In genomic region chr12:132045751-132046150, GRCh38 we compare ENCODE assay signal across 29 cellular contexts.
DNase-seq lines count a peak whose midpoint lies in the region; ATAC-seq, FAIRE-seq and TF ChIP-seq lines count a peak whose summit lies in the region.
"Had no signal": no experiment of that assay in that cellular context is flagged by ENCODE, and none has a peak within 500 bp of the region (broad histone marks: within the 10 kb centered on the region; RNA-seq: fewer than 3 reads in every experiment).

No MANE protein-coding gene starts in this region.

- POLR2A ChIA-PET in SK-N-SH (lab: Yijun Ruan, JAX): no interaction called here

- no peak for TF ChIP-seq CTCF in SK-N-SH (IDR thresholded peaks at IDR 0.05)
- TF ChIP-seq CTCF in endothelial cell (IDR thresholded peaks at IDR 0.05; ENCODE audit: unreplicated experiment): no peak
- TF ChIP-seq CTCF in sigmoid colon (IDR thresholded peaks at IDR 0.05): no peak
- TF ChIP-seq CTCF in Calu3 (IDR thresholded peaks at IDR 0.05; ENCODE audit: unreplicated experiment): no peak

- H3K4me2 ChIP-seq in SK-N-SH: no peak overlapping the region
- H3K4me2 ChIP-seq: PC-9 had no signal

- no peak overlapping the region for H3K4me3 ChIP-seq in SK-N-SH (ENCODE audit: low read depth in 2 of 2, low read length in 1 of 2)
- H3K4me3 ChIP-seq in sigmoid colon: no peak overlapping the region
- H3K4me3 ChIP-seq: MG63, PC-9, SJCRH30 had no signal

- peaks cover 7 to 35% of the 10 kb centered on the region in 2 experiments for H3K4me1 ChIP-seq in SK-N-SH (ENCODE audit: control insufficient read depth in 1 of 2, insufficient read depth in 2 of 2, low read depth in 1 of 2, low read length in 1 of 2)
- peaks cover 0 to 17% (median 8%) of the 10 kb centered on the region in 4 donors for H3K4me1 ChIP-seq in sigmoid colon

- no peak for TF ChIP-seq EP300 in SK-N-SH (IDR thresholded peaks at IDR 0.05; ENCODE audit: borderline replicate concordance in 1 of 2, low read depth in 1 of 2, low read length in 1 of 2)
- TF ChIP-seq EP300 in sigmoid colon (IDR thresholded peaks at IDR 0.05): no peak

- H3K9ac ChIP-seq in SK-N-SH: no peak overlapping the region

- H2AFZ ChIP-seq in SK-N-SH (ENCODE audit: low read depth): no peak overlapping the region
- H2AFZ ChIP-seq: PC-9 had no signal

- BruUV-seq in Calu3 (replicated peaks; lab: Mats Ljungman, UMichigan): no TSS peak

- DNase-seq in SK-N-SH (no peak), endothelial cell (ENCODE audit: low spot score) (no peak), sigmoid colon (no peak), GM12892 (ENCODE audit: insufficient read length) (no peak), Calu3 (no peak), NCI-H146 treated with DMSO at 0.1 percent for 48 hours (lab: John Stamatoyannopoulos, UW; ENCODE audit: unreplicated experiment) (no peak)
- DNase-seq: CD8-positive, alpha-beta memory T cell; DMS79 treated with DMSO at 0.1 percent for 48 hours; GF-D8; H7; KG1; MG63; NCI-H1105 treated with DMSO at 0.1 percent for 48 hours; NCI-H146; NCI-H2029; NCI-H446 treated with DMSO at 0.1 percent for 48 hours; NCI-H526; NCI-H82; NK-92 treated with Interleukin-12 subunit alpha and Interleukin-12 subunit beta, amount 100 ng/mL, for 24 hours; PC-9; SJCRH30 had no signal

- FAIRE-seq in GM12892 (lab: Jason Lieb, UNC): no peak
- FAIRE-seq: GM12891, GM19239 had no signal

- peaks cover 20% of the 10 kb centered on the region for H3K4me1 Mint-ChIP-seq in endothelial cell (ENCODE audit: unreplicated experiment)
- no peaks in the 10 kb centered on the region for H3K4me1 Mint-ChIP-seq in Calu3 (ENCODE audit: low read depth, unreplicated experiment)
- H3K4me1 Mint-ChIP-seq: B cell had no signal

- intact Hi-C loops in sigmoid colon (cut with DNase I) (no loop called here), Calu3 (cut with micrococcal nuclease; ENCODE audit: unreplicated experiment) (no loop called here)

- H3K36me3 Mint-ChIP-seq in endothelial cell (ENCODE audit: low read depth, unreplicated experiment): peaks cover 51% of the 10 kb centered on the region
- H3K36me3 Mint-ChIP-seq in Calu3 (ENCODE audit: insufficient read depth, unreplicated experiment): peaks cover 40% of the 10 kb centered on the region

- TF ChIP-seq POLR2A in sigmoid colon (IDR thresholded peaks at IDR 0.05) (no peak), GM12892 (IDR thresholded peaks at IDR 0.05; ENCODE audit: low read depth, low read length) (no peak)

- H3K27ac Mint-ChIP-seq in endothelial cell (ENCODE audit: unreplicated experiment) (no peak overlapping the region), Calu3 (ENCODE audit: unreplicated experiment) (no peak overlapping the region)
- H3K27ac Mint-ChIP-seq: B cell had no signal

- H3K27me3 Mint-ChIP-seq in endothelial cell (ENCODE audit: unreplicated experiment) (no peaks in the 10 kb centered on the region), Calu3 (ENCODE audit: unreplicated experiment) (no peaks in the 10 kb centered on the region)
- H3K27me3 Mint-ChIP-seq: B cell had no signal

- TF ChIP-seq RAD21 in SK-N-SH (IDR thresholded peaks at IDR 0.05; ENCODE audit: low read length): no peak

- WGBS in SK-N-SH (ENCODE audit: low lambda C conversion rate): over 99% methylated on average over 16 of the region's 16 CpGs
- WGBS in sigmoid colon, 2 donors: 95 to 97% methylated on average over 16 of the region's 16 CpGs

- H3K36me3 ChIP-seq in SK-N-SH (replicated peaks in 1 of 2; ENCODE audit: control insufficient read depth in 1 of 2, insufficient read depth in 2 of 2, low read length in 1 of 2) (peaks cover 36 to 57% of the 10 kb centered on the region in 2 experiments), sigmoid colon (peaks cover 9 to 80% (median 24%) of the 10 kb centered on the region in 4 donors)

- peak overlapping the region; percentile 28 to 56; a peak in 3 of 4 replicates for H3K27ac ChIP-seq in SK-N-SH (ENCODE audit: low read depth in 2 of 2, low read length in 1 of 2)
- H3K27ac ChIP-seq in sigmoid colon: peak overlapping the region in 3 of 4 donors; percentile 51 to 70 (median 67)
- H3K27ac ChIP-seq: 22Rv1, C4-2B, PC-9, SJCRH30 had no signal

- no peaks in the 10 kb centered on the region for H3F3A ChIP-seq in SK-N-SH (replicated peaks; ENCODE audit: insufficient read depth)

- peaks cover 8% of the 10 kb centered on the region for H3K79me2 ChIP-seq in SK-N-SH (ENCODE audit: insufficient read depth)

- no peak for ATAC-seq in SK-N-SH treated with all-trans-retinoic acid at 6 μM for 48 hours
- ATAC-seq: Right ventricle myocardium inferior had no signal

- H3K4me3 Mint-ChIP-seq in endothelial cell (ENCODE audit: unreplicated experiment): peak overlapping the region; percentile 38
- no peak overlapping the region for H3K4me3 Mint-ChIP-seq in Calu3 (ENCODE audit: low read depth, unreplicated experiment)
- H3K4me3 Mint-ChIP-seq: B cell; CD8-positive, alpha-beta memory T cell had no signal

- CTCF ChIA-PET in SK-N-SH (lab: Yijun Ruan, JAX): interaction anchor here (1.6 kb wide), 1 partner anchor 18 kb away, joined by 6 read pairs; no protein-coding TSS in a partner anchor
- CTCF ChIA-PET in Calu3 (lab: Charles Lee): no interaction called here

- H3K27me3 ChIP-seq in SK-N-SH (ENCODE audit: insufficient read depth) (no peaks in the 10 kb centered on the region), sigmoid colon (no peaks in the 10 kb centered on the region)
- H3K27me3 ChIP-seq: MG63, SJCRH30 had no signal

- no peaks in the 10 kb centered on the region for H3K9me2 ChIP-seq in SK-N-SH

- H3K9me3 ChIP-seq in SK-N-SH: no peaks in the 10 kb centered on the region
- H3K9me3 ChIP-seq in sigmoid colon: no peaks in the 10 kb centered on the region
- H3K9me3 ChIP-seq: MG63, SJCRH30 had no signal

- H3K9me3 Mint-ChIP-seq in endothelial cell (ENCODE audit: unreplicated experiment) (no peaks in the 10 kb centered on the region), Calu3 (ENCODE audit: low read depth, unreplicated experiment) (no peaks in the 10 kb centered on the region)
- H3K9me3 Mint-ChIP-seq: CD8-positive, alpha-beta memory T cell; HFFc6 had no signal

- peaks cover 15% of the 10 kb centered on the region; the same call in 1 of the 2 replicates for H4K20me1 ChIP-seq in SK-N-SH (ENCODE audit: insufficient read depth)

TF ChIP-seq in SK-N-SH, 30 proteins besides CTCF, POLR2A, EP300 and RAD21:
- TF ChIP-seq CHD2 (IDR thresholded peaks at IDR 0.05; ENCODE audit: low read length, partially characterized antibody) (no peak), EZH2phosphoT487 (IDR thresholded peaks at IDR 0.05; ENCODE audit: borderline replicate concordance, low read depth) (no peak), USF1 (IDR thresholded peaks at IDR 0.05; ENCODE audit: borderline replicate concordance, low read depth) (no peak), TCF12 (IDR thresholded peaks at IDR 0.05) (no peak), RCOR1 (IDR thresholded peaks at IDR 0.05; ENCODE audit: low read length) (no peak), MEF2A (IDR thresholded peaks at IDR 0.05; ENCODE audit: borderline replicate concordance, low read depth) (no peak), FOSL2 (IDR thresholded peaks at IDR 0.05; ENCODE audit: borderline replicate concordance, low read depth) (no peak), MAX (IDR thresholded peaks at IDR 0.05; ENCODE audit: low read depth) (no peak), TAF1 (IDR thresholded peaks at IDR 0.05; ENCODE audit: borderline replicate concordance, low read depth, low read length) (no peak), GABPA (IDR thresholded peaks at IDR 0.05; ENCODE audit: low read depth) (no peak), YY1 (IDR thresholded peaks at IDR 0.05; ENCODE audit: low read depth) (no peak), NRF1 (IDR thresholded peaks at IDR 0.05; ENCODE audit: low read depth, low read length) (no peak), FOXM1 (IDR thresholded peaks at IDR 0.05; ENCODE audit: low read depth) (no peak)

TF ChIP-seq in SK-N-SH treated with all-trans-retinoic acid at 6 μM for 48 hours, 23 proteins besides CTCF, POLR2A, EP300 and RAD21:
- TF ChIP-seq ZFP30 (CRISPR knock-in tag; IDR thresholded peaks at IDR 0.05) (no peak), ZFP3 (CRISPR knock-in tag; IDR thresholded peaks at IDR 0.05) (no peak), ZC3H10 (CRISPR knock-in tag; IDR thresholded peaks at IDR 0.05) (no peak), ZNF8 (CRISPR knock-in tag; IDR thresholded peaks at IDR 0.05) (no peak), PPARA (CRISPR knock-in tag; IDR thresholded peaks at IDR 0.05; ENCODE audit: borderline replicate concordance) (no peak), CSRNP3 (CRISPR knock-in tag; IDR thresholded peaks at IDR 0.05) (no peak), TOX (CRISPR knock-in tag; IDR thresholded peaks at IDR 0.05; ENCODE audit: borderline replicate concordance) (no peak), OSR1 (CRISPR knock-in tag; IDR thresholded peaks at IDR 0.05) (no peak)
TF ChIP-seq in SK-N-SH treated with all-trans-retinoic acid at 6 μM for 48 hours: peak in this region for 0.
